28 cellular contexts compared by ENCODE assay signal in the genomic region with DNA sequence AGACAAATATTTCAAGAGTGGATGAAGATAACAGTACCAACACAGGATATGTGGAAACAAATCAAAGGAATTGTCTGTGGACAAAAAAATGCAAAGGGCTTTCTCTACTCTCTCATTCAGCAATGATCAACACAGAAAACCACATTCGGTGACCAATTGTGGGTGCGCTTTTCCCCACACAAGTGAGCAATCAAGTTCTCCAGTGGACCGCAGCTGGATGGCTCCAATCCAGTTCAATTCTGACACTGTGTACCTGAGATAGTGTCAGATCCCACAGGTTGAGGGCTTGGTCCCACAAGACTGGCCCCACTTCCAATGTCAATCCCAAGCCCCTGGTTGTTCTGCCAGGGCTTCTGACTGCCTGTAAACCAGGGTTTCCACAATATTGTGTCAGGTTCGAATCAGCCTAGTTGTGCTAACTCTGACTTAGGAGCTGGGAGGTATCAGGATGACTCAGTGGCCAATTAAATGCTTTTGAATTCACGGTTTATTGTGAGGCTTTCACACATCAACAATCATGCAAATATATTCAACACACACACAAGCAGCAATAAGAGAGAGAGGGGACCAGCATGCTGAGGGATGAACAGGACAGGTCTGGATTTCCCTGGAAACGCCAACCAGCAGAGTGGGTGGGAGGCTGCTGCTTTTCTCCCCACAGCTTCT.
A peak's percentile ranks its signal among the peaks of the same experiment; 100 is the strongest.
DNase-seq lines count a peak whose midpoint lies in the region; ATAC-seq and TF ChIP-seq lines count a peak whose summit lies in the region.
"Had no signal": no experiment of that assay in that cellular context is flagged by ENCODE, and none has a peak within 500 bp of the region (broad histone marks: within the 10 kb centered on the region; RNA-seq: fewer than 3 reads in every experiment).

No MANE protein-coding gene starts in this region.

- H3K9me3 Mint-ChIP-seq in T-cell = peaks cover 5 to 20% (median 13%) of the 10 kb centered on the region in 3 donors

- no peak overlapping the region for H3K27ac Mint-ChIP-seq in T-cell
- H3K27ac Mint-ChIP-seq: CD4-positive, alpha-beta memory T cell; GM23338; naive thymus-derived CD4-positive, alpha-beta T cell; stimulated activated memory B cell treated with anti-CD40 and anti-IgM and Interleukin-4, amounts not matched to agents 10 μg/mL and 1 μg/mL and 100 μg/mL, for 72 hours; T-helper 1 cell treated with Interleukin-12 subunit alpha and Interleukin-12 subunit beta and Interleukin-4 antibody, amounts not matched to agents 30 μg/mL and 1 μg/mL, for 36 hours had no signal

- H3K27me3 Mint-ChIP-seq in T-cell = no peaks in the 10 kb centered on the region
- H3K27me3 Mint-ChIP-seq: stimulated activated memory B cell treated with anti-CD40 and anti-IgM and Interleukin-4, amounts not matched to agents 10 μg/mL and 1 μg/mL and 100 μg/mL, for 72 hours had no signal

- H3K27ac ChIP-seq in testis = no peak overlapping the region
- H3K27ac ChIP-seq: gastroesophageal sphincter, pancreas, thyroid gland, VCaP had no signal

- H3K36me3 ChIP-seq in testis (ENCODE audit: low read depth, missing control alignments) = no peaks in the 10 kb centered on the region
- H3K36me3 ChIP-seq: gastroesophageal sphincter, pancreas, thyroid gland had no signal

- no peak for TF ChIP-seq POLR2A in testis (IDR thresholded peaks at IDR 0.05)

- H3K4me1 ChIP-seq in testis = no peaks in the 10 kb centered on the region
- H3K4me1 ChIP-seq: gastroesophageal sphincter, pancreas, thyroid gland had no signal

- no peak overlapping the region for H3K4me3 ChIP-seq in testis
- H3K4me3 ChIP-seq: gastroesophageal sphincter, GM23338, pancreas, thyroid gland had no signal

- peaks cover 6 to 7% (median 7%) of the 10 kb centered on the region in 3 donors for H3K4me1 Mint-ChIP-seq in T-cell
- H3K4me1 Mint-ChIP-seq: GM23338; stimulated activated memory B cell treated with anti-CD40 and anti-IgM and Interleukin-4, amounts not matched to agents 10 μg/mL and 1 μg/mL and 100 μg/mL, for 72 hours had no signal

- intact Hi-C loops in left colon (cut with DNase I, micrococcal nuclease) = no loop called here
- intact Hi-C loops in testis (cut with DNase I; ENCODE audit: low total_unique reads) = no loop called here

- CTCF ChIA-PET in T-cell (lab: Charles Lee) = interaction anchor here in 1 of 2 donors (0.6 kb wide), 1 partner anchor 12 kb away, joined by 3 read pairs; no protein-coding TSS in a partner anchor

- POLR2A ChIA-PET in T-cell (lab: Charles Lee) = no interaction called here

- H3K36me3 Mint-ChIP-seq in T-cell = no peaks in the 10 kb centered on the region
- H3K36me3 Mint-ChIP-seq: stimulated activated memory B cell treated with anti-CD40 and anti-IgM and Interleukin-4, amounts not matched to agents 10 μg/mL and 1 μg/mL and 100 μg/mL, for 72 hours had no signal

- peak; percentile 45 for ATAC-seq in GM18520 (IDR thresholded peaks at IDR 0.05; ENCODE audit: unreplicated experiment)
- peak; percentile 80 for ATAC-seq in GM19463 (IDR thresholded peaks at IDR 0.05; ENCODE audit: unreplicated experiment)
- peak; percentile 82 for ATAC-seq in HG02885 (IDR thresholded peaks at IDR 0.05; ENCODE audit: poor library complexity, unreplicated experiment)
- no peak for ATAC-seq in left colon
- ATAC-seq in T-cell (replicated peaks in 1 of 4) = no peak
- ATAC-seq: esophagus mucosa; gastroesophageal sphincter; GM23338; naive thymus-derived CD4-positive, alpha-beta T cell; pancreas; sciatic nerve; stimulated activated memory B cell treated with anti-CD40 and anti-IgM and Interleukin-4, amounts not matched to agents 10 μg/mL and 1 μg/mL and 100 μg/mL, for 72 hours had no signal

- H3K27me3 ChIP-seq in testis = no peaks in the 10 kb centered on the region
- H3K27me3 ChIP-seq: gastroesophageal sphincter, pancreas, thyroid gland had no signal

- TF ChIP-seq CTCF in testis (IDR thresholded peaks at IDR 0.05) = no peak

- DNase-seq in M059J (ENCODE audit: low read depth) = peak; percentile 39
- no peak for DNase-seq in left colon
- DNase-seq in superior temporal gyrus (ENCODE audit: extremely low spot score) = no peak
- no peak for DNase-seq in testis
- no peak for DNase-seq in T-cell
- DNase-seq: activated CD4-positive, alpha-beta T cell treated with anti-CD3 and anti-CD28 coated beads, Interleukin-2, amount 50 U/mL, for 4 hours; activated naive CD4-positive, alpha-beta T cell; anterior cingulate cortex; CD4-positive, alpha-beta memory T cell; DMS53; Kasumi-1; mesenchymal stem cell; naive thymus-derived CD4-positive, alpha-beta T cell; NCI-H1105; NCI-H510A treated with DMSO at 0.1 percent for 48 hours; pancreas; SHP77 treated with DMSO at 0.1 percent for 48 hours; thyroid gland had no signal

- 82 to 91% methylated on average over 6 of the region's 6 CpGs for WGBS in testis, 2 donors

- H3K9me3 ChIP-seq in testis = no peaks in the 10 kb centered on the region
- H3K9me3 ChIP-seq: gastroesophageal sphincter, pancreas, thyroid gland had no signal

- no peak overlapping the region for H3K4me3 Mint-ChIP-seq in T-cell
- H3K4me3 Mint-ChIP-seq: CD4-positive, alpha-beta memory T cell; GM23338; naive thymus-derived CD4-positive, alpha-beta T cell; stimulated activated memory B cell treated with anti-CD40 and anti-IgM and Interleukin-4, amounts not matched to agents 10 μg/mL and 1 μg/mL and 100 μg/mL, for 72 hours; T-helper 1 cell treated with Interleukin-12 subunit alpha and Interleukin-12 subunit beta and Interleukin-4 antibody, amounts not matched to agents 30 μg/mL and 1 μg/mL, for 36 hours had no signal

Comparison
In these comparisons a context has a peak if more than half of its experiments do, and no peak if none do; other contexts are left out.
1. ATAC-seq: peak in GM18520 (single experiment), GM19463 (single experiment) and HG02885 (single experiment); none in left colon (single experiment) and T-cell (0 of 4).